In genomic region chr14:69571449-69571878, GRCh38 we compare ENCODE assay signal across 14 cellular contexts. TPM values are rescaled to one million over a fixed set of nuclear protein-coding genes. Genes with fewer than 3 reads are reported as not detected.
DNase-seq lines count a peak whose midpoint lies in the region; ATAC-seq and TF ChIP-seq lines count a peak whose summit lies in the region.
"Had no signal": no experiment of that assay in that cellular context is flagged by ENCODE, and none has a peak within 500 bp of the region (broad histone marks: within the 10 kb centered on the region; RNA-seq: fewer than 3 reads in every experiment).

No MANE protein-coding gene starts in this region.

- H3K9me3 ChIP-seq in H9 (ENCODE audit: control insufficient read depth, low read depth, low read length) = no peaks in the 10 kb centered on the region
- no peaks in the 10 kb centered on the region for H3K9me3 ChIP-seq in body of pancreas
- no peaks in the 10 kb centered on the region for H3K9me3 ChIP-seq in liver (ENCODE audit: control insufficient read depth in 4 of 4, low read length in 3 of 4)
- peaks cover 1% of the 10 kb centered on the region for H3K9me3 ChIP-seq in thymus (ENCODE audit: control insufficient read depth)
- H3K9me3 ChIP-seq in WERI-Rb-1 (ENCODE audit: severe bottlenecking) = peaks cover 2% of the 10 kb centered on the region

- no peak overlapping the region for H2BK12ac ChIP-seq in H9 (ENCODE audit: insufficient read length, low read depth, low read length)

- H4K5ac ChIP-seq in H9 (ENCODE audit: insufficient read length, low read depth, low read length) = no peak overlapping the region

- H3K18ac ChIP-seq in H9 (ENCODE audit: insufficient read length, low read depth, low read length) = no peak overlapping the region

- H3K4me1 Mint-ChIP-seq in H9 (peaks cover 3 to 5% of the 10 kb centered on the region in 2 experiments), natural killer cell (peaks cover 6 to 12% of the 10 kb centered on the region in 2 donors)

- no peak overlapping the region for H2BK5ac ChIP-seq in H9 (ENCODE audit: insufficient read length, low read length)

- no peak overlapping the region for H2BK120ac ChIP-seq in H9 (ENCODE audit: low read depth, low read length, poor library complexity, severe bottlenecking)

- H3K27me3 Mint-ChIP-seq in H9 (ENCODE audit: low read depth) (peaks cover 23% of the 10 kb centered on the region), natural killer cell (ENCODE audit: low read depth in 2 of 2) (peaks cover 58 to 68% of the 10 kb centered on the region in 2 donors)

- H3K4me1 ChIP-seq in H9 (ENCODE audit: insufficient read depth, low read length) (no peaks in the 10 kb centered on the region), body of pancreas (peaks cover 32% of the 10 kb centered on the region), liver (ENCODE audit: control insufficient read depth in 4 of 4, insufficient read depth in 4 of 4, low read length in 3 of 4) (peaks cover 8 to 33% (median 15%) of the 10 kb centered on the region in 4 donors), thymus (ENCODE audit: control insufficient read depth, insufficient read depth, low read length) (peaks cover 7% of the 10 kb centered on the region)

- peak; percentile 14 for ATAC-seq in body of pancreas
- ATAC-seq in natural killer cell = no peak

- H3K4me3 ChIP-seq in body of pancreas (no peak overlapping the region), liver (ENCODE audit: low read depth in 1 of 3, low read length in 3 of 3) (peak overlapping the region in 2 of 3 donors; percentile 48 to 55), thymus (ENCODE audit: low read length) (peak overlapping the region; percentile 39), WERI-Rb-1 (ENCODE audit: low read depth, low read length) (no peak overlapping the region)

- peaks cover 0 to 2% of the 10 kb centered on the region in 2 experiments; a peak in 1 of 5 replicates for H3K9me3 Mint-ChIP-seq in H9
- H3K9me3 Mint-ChIP-seq in natural killer cell = no peaks in the 10 kb centered on the region
- H3K9me3 Mint-ChIP-seq: activated naive CD8-positive, alpha-beta T cell treated with anti-CD3 and anti-CD28 coated beads, Interleukin-2, amount 10 ng/mL, durations not matched to agents 7 days and 5 days; immature natural killer cell had no signal

- H3K27ac Mint-ChIP-seq in H9 = no peak overlapping the region
- H3K27ac Mint-ChIP-seq in natural killer cell = no peak overlapping the region
- H3K27ac Mint-ChIP-seq: activated naive CD8-positive, alpha-beta T cell treated with anti-CD3 and anti-CD28 coated beads, Interleukin-2, amount 10 ng/mL, durations not matched to agents 7 days and 5 days; immature natural killer cell had no signal

- no peaks in the 10 kb centered on the region for H3K79me1 ChIP-seq in H9 (ENCODE audit: insufficient read depth, low read depth, low read length, poor library complexity, severe bottlenecking)

- H3K27me3 ChIP-seq in H9 (ENCODE audit: insufficient read depth, low read length) (peaks cover 12% of the 10 kb centered on the region; the same call in 1 of the 2 replicates), body of pancreas (peaks cover 0 to 22% of the 10 kb centered on the region in 2 donors), liver (ENCODE audit: control insufficient read depth in 4 of 4, insufficient read depth in 4 of 4, low read length in 3 of 4) (peaks cover 4 to 16% (median 8%) of the 10 kb centered on the region in 4 donors), thymus (ENCODE audit: control insufficient read depth, insufficient read depth) (peaks cover 60% of the 10 kb centered on the region), WERI-Rb-1 (ENCODE audit: insufficient read depth, low read depth, severe bottlenecking) (no peaks in the 10 kb centered on the region)

- H3K4me3 Mint-ChIP-seq in H9 (no peak overlapping the region), natural killer cell (no peak overlapping the region)
- H3K4me3 Mint-ChIP-seq: activated naive CD8-positive, alpha-beta T cell treated with anti-CD3 and anti-CD28 coated beads, Interleukin-2, amount 10 ng/mL, durations not matched to agents 7 days and 5 days had no signal

- no peak overlapping the region for H3K23ac ChIP-seq in H9 (ENCODE audit: insufficient read length, low read depth, low read length)

- H3K9ac ChIP-seq in H9 (ENCODE audit: extremely low read depth, insufficient read length, low read length) = no peak overlapping the region
- H3K9ac ChIP-seq in liver (ENCODE audit: low read depth in 1 of 2, low read length in 2 of 2) = no peak overlapping the region

- H2BK15ac ChIP-seq in H9 (ENCODE audit: low read depth, low read length) = no peak overlapping the region

- no CpG with 5 or more reads among the region's 47 CpGs for WGBS in H9 (ENCODE audit: extremely low coverage, insufficient read length, low lambda C conversion rate)
- 17 to 20% methylated on average over 1 to 47 of the region's 47 CpGs for WGBS in body of pancreas, 2 donors
- 19% methylated on average over 47 of the region's 47 CpGs for WGBS in liver
- WGBS in thymus = 24% methylated on average over 47 of the region's 47 CpGs

- H2BK20ac ChIP-seq in H9 (ENCODE audit: low read depth, low read length, poor library complexity, severe bottlenecking) = no peak overlapping the region

- H3K4ac ChIP-seq in H9 (ENCODE audit: low read depth, low read length) = no peak overlapping the region

- no peak for TF ChIP-seq POLR2A in body of pancreas (IDR thresholded peaks at IDR 0.05)

- H3K79me2 ChIP-seq in H9 (ENCODE audit: insufficient read depth, low read length) = no peaks in the 10 kb centered on the region

- no peak overlapping the region for H3K4me2 ChIP-seq in H9 (ENCODE audit: insufficient read depth, insufficient read length, low read length)

- H3K36me3 ChIP-seq in body of pancreas (replicated peaks in 1 of 2; ENCODE audit: insufficient read depth in 1 of 2, low read depth in 2 of 2) = no peaks in the 10 kb centered on the region
- no peaks in the 10 kb centered on the region for H3K36me3 ChIP-seq in liver (ENCODE audit: control insufficient read depth in 4 of 4, insufficient read depth in 3 of 4, low read depth in 1 of 4, low read length in 3 of 4)
- H3K36me3 ChIP-seq in thymus (ENCODE audit: control insufficient read depth, insufficient read depth) = no peaks in the 10 kb centered on the region
- H3K36me3 ChIP-seq in WERI-Rb-1 = peaks cover 3% of the 10 kb centered on the region; the same call in 1 of the 2 replicates

- intact Hi-C loops in body of pancreas (cut with DNase I) = no loop called here
- intact Hi-C loops in natural killer cell (cut with micrococcal nuclease) = no loop called here

- no peak for TF ChIP-seq RAD21 in liver (IDR thresholded peaks at IDR 0.05)

- no peak for TF ChIP-seq CTCF in H9 (conservative IDR thresholded peaks at IDR 0.05)
- TF ChIP-seq CTCF in body of pancreas (IDR thresholded peaks at IDR 0.05) = no peak
- TF ChIP-seq CTCF in liver (IDR thresholded peaks at IDR 0.05; ENCODE audit: low read depth, low read length, missing input control) = no peak
- no peak for TF ChIP-seq CTCF in natural killer cell (IDR thresholded peaks at IDR 0.05)
- no peak for TF ChIP-seq CTCF in WERI-Rb-1 (IDR thresholded peaks at IDR 0.05; ENCODE audit: low read depth, low read length)

- no peak overlapping the region for H2AK5ac ChIP-seq in H9 (ENCODE audit: insufficient read length, low read length)

- H3K36me3 Mint-ChIP-seq in H9 (ENCODE audit: insufficient read depth in 1 of 3, low read depth in 3 of 3) (peaks cover 15 to 30% (median 19%) of the 10 kb centered on the region in 3 experiments), natural killer cell (no peaks in the 10 kb centered on the region)
- H3K36me3 Mint-ChIP-seq: activated naive CD8-positive, alpha-beta T cell treated with anti-CD3 and anti-CD28 coated beads, Interleukin-2, amount 10 ng/mL, durations not matched to agents 7 days and 5 days; immature natural killer cell had no signal

- H3K27ac ChIP-seq in H9 (ENCODE audit: insufficient read length, low read depth, low read length) = no peak overlapping the region
- no peak overlapping the region for H3K27ac ChIP-seq in body of pancreas
- H3K27ac ChIP-seq in liver (ENCODE audit: low read depth in 1 of 2, low read length in 2 of 2) = no peak overlapping the region
- no peak overlapping the region for H3K27ac ChIP-seq in thymus (ENCODE audit: low read depth)
- no peak overlapping the region for H3K27ac ChIP-seq in WERI-Rb-1

- no peaks in the 10 kb centered on the region for H4K20me1 ChIP-seq in H9 (ENCODE audit: control insufficient read depth, insufficient read depth, insufficient read length)

- H3K56ac ChIP-seq in H9 (ENCODE audit: insufficient read length, low read depth, low read length) = no peak overlapping the region

- no peak overlapping the region for H3T11ph ChIP-seq in H9 (ENCODE audit: low read length)

- peak overlapping the region; percentile 32; the same call in 1 of the 2 replicates for H3K14ac ChIP-seq in H9 (ENCODE audit: insufficient read depth, low read length)

- no peak overlapping the region for H4K8ac ChIP-seq in H9 (replicated peaks; ENCODE audit: insufficient read length, low read depth, low read length)

- H2AFZ ChIP-seq in H9 (ENCODE audit: low read length) = no peak overlapping the region

- no peak overlapping the region for H4K91ac ChIP-seq in H9 (ENCODE audit: insufficient read length, low read depth, low read length)

- DNase-seq in H9 (peak; percentile 70), body of pancreas (no peak), cortex of kidney (lab: John Stamatoyannopoulos, UW) (no peak), natural killer cell (no peak), WERI-Rb-1 (no peak)
- DNase-seq: activated CD4-positive, alpha-beta T cell treated with anti-CD3 and anti-CD28 coated beads, Interleukin-2, amount 50 U/mL, for 4 hours; activated naive CD8-positive, alpha-beta T cell treated with anti-CD3 and anti-CD28 coated beads, Interleukin-2, amount 10 ng/mL, durations not matched to agents 7 days and 5 days; immature natural killer cell; Kasumi-1; NCI-H446; occipital lobe; SIG-M5 had no signal

- peaks cover 3% of the 10 kb centered on the region for H3K23me2 ChIP-seq in H9 (ENCODE audit: insufficient read length, low read depth, low read length, poor library complexity, severe bottlenecking)

TF ChIP-seq in liver, 16 proteins besides CTCF, POLR2A, EP300 and RAD21 (continues in another document):
- TF ChIP-seq JUND (IDR thresholded peaks at IDR 0.05) = no peak
- TF ChIP-seq NR2F2 (IDR thresholded peaks at IDR 0.05) = no peak
- TF ChIP-seq MAX (IDR thresholded peaks at IDR 0.05) = no peak
- no peak for TF ChIP-seq GABPA (IDR thresholded peaks at IDR 0.05 in 1 of 2, conservative IDR thresholded peaks at IDR 0.05 in 1 of 2)
- TF ChIP-seq YY1 (IDR thresholded peaks at IDR 0.05) = no peak

RNA-seq across cellular contexts. Expression of gene CCDC177, which starts 3.2 kb away (rescaled TPM):
- total RNA-seq in H9 (2021) = 6.1 and 6.2 TPM in 2 replicates
- total RNA-seq in body of pancreas = not detected
- total RNA-seq in liver = not detected
- under 1 TPM in 1 of 2 donors, not detected in 1; 0.08 TPM for polyA plus RNA-seq in liver
- 0.02 TPM for polyA plus RNA-seq in thymus
- total RNA-seq in natural killer cell = not detected
- total RNA-seq: activated naive CD8-positive, alpha-beta T cell treated with anti-CD3 and anti-CD28 coated beads, Interleukin-2, amount 10 ng/mL, durations not matched to agents 7 days and 5 days had no signal
- polyA plus RNA-seq: immature natural killer cell had no signal

RNA-seq across cellular contexts. Expression of gene SUSD6, which starts 39.9 kb away (rescaled TPM):
- total RNA-seq in H9 (2021) (3.6 and 3.7 TPM in 2 replicates), body of pancreas (10 to 100 TPM; 24.6 to 25.1 TPM), liver (10 to 100 TPM in 1 of 2 donors, 1 to 10 TPM in 1; 7.9 to 10.8 TPM), natural killer cell (100 to 1,000 TPM; 119 to 144 (median 140) TPM)
- polyA plus RNA-seq in liver (1 to 10 TPM; 6.8 to 7.4 TPM), thymus (23.7 TPM)

Comparison
In these comparisons a context has a peak if more than half of its experiments do, and no peak if none do; other contexts are left out.
1. H3K4me3 ChIP-seq: peak in liver (2 of 3) and thymus (single experiment); none in body of pancreas (0 of 2) and WERI-Rb-1 (single experiment).
2. RNA of gene SUSD6, which starts 39.9 kb away (total RNA-seq): 119 to 144 TPM in natural killer cell; 24.6 to 25.1 TPM in body of pancreas, 7.9 to 10.8 TPM in liver and 3.6 to 3.7 TPM in H9; every median in the first group is over 4 times any median in the second.